In genomic region chr2:106127282-106127771, GRCh38 we compare ENCODE assay signal across 16 cellular contexts.
DNase-seq lines count a peak whose midpoint lies in the region; ATAC-seq and TF ChIP-seq lines count a peak whose summit lies in the region.
"Had no signal": no experiment of that assay in that cellular context is flagged by ENCODE, and none has a peak within 500 bp of the region (broad histone marks: within the 10 kb centered on the region; RNA-seq: fewer than 3 reads in every experiment).

No MANE protein-coding gene starts in this region.

- H3K27me3 Mint-ChIP-seq in activated CD8-positive, alpha-beta memory T cell treated with anti-CD3 and anti-CD28 coated beads, Interleukin-2, amount 10 ng/mL, durations not matched to agents 7 days and 5 days, result no peaks in the 10 kb centered on the region

- H3K9me3 Mint-ChIP-seq in activated CD8-positive, alpha-beta memory T cell treated with anti-CD3 and anti-CD28 coated beads, Interleukin-2, amount 10 ng/mL, durations not matched to agents 7 days and 5 days (ENCODE audit: low read depth), result no peaks in the 10 kb centered on the region

- H3K27ac Mint-ChIP-seq in activated CD8-positive, alpha-beta memory T cell treated with anti-CD3 and anti-CD28 coated beads, Interleukin-2, amount 10 ng/mL, durations not matched to agents 7 days and 5 days, result peak overlapping the region; percentile 40

- H3K4me1 ChIP-seq in Peyer's patch, result peaks cover 0 to 15% (median 0%) of the 10 kb centered on the region in 4 donors
- H3K4me1 ChIP-seq: upper lobe of right lung had no signal

- H3K9me3 ChIP-seq in Peyer's patch, result no peaks in the 10 kb centered on the region
- H3K9me3 ChIP-seq: ovary, upper lobe of right lung had no signal

- H3K4me3 ChIP-seq in Peyer's patch (no peak overlapping the region), skeletal muscle cell (ENCODE audit: low read depth, low read length) (no peak overlapping the region)
- H3K4me3 ChIP-seq: ovary, upper lobe of right lung had no signal

- peaks cover 23% of the 10 kb centered on the region for H3K4me1 Mint-ChIP-seq in activated CD8-positive, alpha-beta memory T cell treated with anti-CD3 and anti-CD28 coated beads, Interleukin-2, amount 10 ng/mL, durations not matched to agents 7 days and 5 days

- peaks cover 0 to 6% (median 0%) of the 10 kb centered on the region in 3 donors for H3K36me3 ChIP-seq in Peyer's patch
- H3K36me3 ChIP-seq: ovary had no signal

- CTCF ChIA-PET in activated CD8-positive, alpha-beta memory T cell treated with anti-CD3 and anti-CD28 coated beads, Interleukin-2, amount 10 ng/mL, durations not matched to agents 7 days and 5 days (lab: Charles Lee), result interaction anchor here (0.9 kb wide), 1 partner anchor 29 kb away, joined by 3 read pairs; no protein-coding TSS in a partner anchor

- TF ChIP-seq POLR2A in Peyer's patch (IDR thresholded peaks at IDR 0.05), result no peak

- no peak for ATAC-seq in activated CD8-positive, alpha-beta memory T cell treated with anti-CD3 and anti-CD28 coated beads, Interleukin-2, amount 10 ng/mL, durations not matched to agents 7 days and 5 days
- no peak for ATAC-seq in GM18909 (IDR thresholded peaks at IDR 0.05; ENCODE audit: poor library complexity, unreplicated experiment)
- ATAC-seq: upper lobe of right lung had no signal

- no peak for TF ChIP-seq CTCF in Peyer's patch (IDR thresholded peaks at IDR 0.05)

- H3K36me3 Mint-ChIP-seq in activated CD8-positive, alpha-beta memory T cell treated with anti-CD3 and anti-CD28 coated beads, Interleukin-2, amount 10 ng/mL, durations not matched to agents 7 days and 5 days, result peaks cover 43% of the 10 kb centered on the region

- no peaks in the 10 kb centered on the region for H3K27me3 ChIP-seq in Peyer's patch
- H3K27me3 ChIP-seq: ovary, upper lobe of right lung had no signal

- DNase-seq in activated CD8-positive, alpha-beta memory T cell treated with anti-CD3 and anti-CD28 coated beads, Interleukin-2, amount 10 ng/mL, durations not matched to agents 7 days and 5 days, result no peak
- DNase-seq in activated CD8-positive, alpha-beta memory T cell treated with anti-CD3 and anti-CD28 coated beads, Interleukin-2, amount 50 U/mL, for 4 hours, result no peak
- DNase-seq in Peyer's patch, result no peak
- peak; percentile 18 for DNase-seq in fibroblast of gingiva (ENCODE audit: low read depth)
- DNase-seq in skeletal muscle cell (ENCODE audit: low read depth), result peak; percentile 15
- DNase-seq in NCI-H1092 (lab: John Stamatoyannopoulos, UW), result no peak
- no peak for DNase-seq in COR-L47 (lab: John Stamatoyannopoulos, UW)
- DNase-seq: ACHN; amygdala; glutamatergic neuron; NCI-H526 treated with DMSO at 0.1 percent for 48 hours; OCI-M1; ovary; stimulated activated naive CD4-positive, alpha-beta T cell; upper lobe of right lung had no signal

- peak overlapping the region in 3 of 4 donors; percentile 13 to 57 (median 49) for H3K27ac ChIP-seq in Peyer's patch
- H3K27ac ChIP-seq: ovary, upper lobe of right lung had no signal

- no peak overlapping the region for H3K4me3 Mint-ChIP-seq in activated CD8-positive, alpha-beta memory T cell treated with anti-CD3 and anti-CD28 coated beads, Interleukin-2, amount 10 ng/mL, durations not matched to agents 7 days and 5 days

Comparison
In these comparisons a context has a peak if more than half of its experiments do, and no peak if none do; other contexts are left out.
1. DNase-seq: peak in fibroblast of gingiva (single experiment) and skeletal muscle cell (single experiment); none in activated CD8-positive, alpha-beta memory T cell treated with anti-CD3 and anti-CD28 coated beads, Interleukin-2, amount 10 ng/mL, durations not matched to agents 7 days and 5 days (single experiment), activated CD8-positive, alpha-beta memory T cell treated with anti-CD3 and anti-CD28 coated beads, Interleukin-2, amount 50 U/mL, for 4 hours (single experiment), Peyer's patch (0 of 3), NCI-H1092 (single experiment) and COR-L47 (single experiment).